1 cellular context compared by ENCODE assay signal in the genomic region with DNA sequence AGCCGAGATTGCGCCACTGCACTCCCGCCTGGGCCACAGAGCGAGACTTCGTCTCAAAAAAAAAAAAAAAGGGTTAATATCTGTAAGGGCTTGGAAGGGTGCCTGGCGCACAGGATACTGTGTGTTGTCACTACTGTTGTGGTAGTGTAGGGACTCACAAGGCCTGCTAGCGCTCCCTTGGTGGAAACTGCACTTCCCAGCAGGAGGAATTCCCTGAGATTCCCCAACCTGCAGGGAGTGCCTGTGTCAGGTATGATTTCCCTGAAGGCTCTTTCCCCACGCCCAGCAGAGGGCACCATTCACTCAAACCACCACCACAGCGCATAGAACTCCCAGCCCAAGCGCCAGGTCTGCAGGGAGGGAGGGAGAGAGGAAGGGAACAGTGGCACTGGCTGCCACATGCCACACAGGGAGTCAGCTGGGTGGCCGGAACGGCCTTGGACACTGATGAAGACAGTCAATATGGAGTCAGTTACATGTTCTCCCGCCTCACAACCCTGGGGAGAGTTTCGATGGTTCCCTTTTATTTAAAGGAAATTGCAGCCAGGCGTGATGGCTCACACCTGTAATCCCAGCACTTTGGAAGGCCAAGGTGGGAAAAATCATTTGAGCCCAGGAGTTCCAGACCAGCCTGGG.
TF ChIP-seq lines count a peak whose summit lies in the region.

No MANE protein-coding gene starts in this region.

TF ChIP-seq in HepG2, 621 proteins besides CTCF, POLR2A, EP300 and RAD21 (continued from another document and continues in another):
- TF ChIP-seq, protein P1, sequence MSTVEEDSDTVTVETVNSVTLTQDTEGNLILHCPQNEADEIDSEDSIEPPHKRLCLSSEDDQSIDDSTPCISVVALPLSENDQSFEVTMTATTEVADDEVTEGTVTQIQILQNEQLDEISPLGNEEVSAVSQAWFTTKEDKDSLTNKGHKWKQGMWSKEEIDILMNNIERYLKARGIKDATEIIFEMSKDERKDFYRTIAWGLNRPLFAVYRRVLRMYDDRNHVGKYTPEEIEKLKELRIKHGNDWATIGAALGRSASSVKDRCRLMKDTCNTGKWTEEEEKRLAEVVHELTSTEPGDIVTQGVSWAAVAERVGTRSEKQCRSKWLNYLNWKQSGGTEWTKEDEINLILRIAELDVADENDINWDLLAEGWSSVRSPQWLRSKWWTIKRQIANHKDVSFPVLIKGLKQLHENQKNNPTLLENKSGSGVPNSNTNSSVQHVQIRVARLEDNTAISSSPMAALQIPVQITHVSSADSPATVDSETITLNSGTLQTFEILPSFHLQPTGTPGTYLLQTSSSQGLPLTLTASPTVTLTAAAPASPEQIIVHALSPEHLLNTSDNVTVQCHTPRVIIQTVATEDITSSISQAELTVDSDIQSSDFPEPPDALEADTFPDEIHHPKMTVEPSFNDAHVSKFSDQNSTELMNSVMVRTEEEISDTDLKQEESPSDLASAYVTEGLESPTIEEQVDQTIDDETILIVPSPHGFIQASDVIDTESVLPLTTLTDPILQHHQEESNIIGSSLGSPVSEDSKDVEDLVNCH (CRISPR knock-in tag; IDR thresholded peaks at IDR 0.05) = 0 out of 2 replicates have a peak, but pooled peaks have one; percentile 15
- TF ChIP-seq ZNF12 (CRISPR knock-in tag; IDR thresholded peaks at IDR 0.05) = peak; percentile 18; the same call in 1 of the 2 replicates
- peak; percentile 72; the same call in 1 of the 2 replicates for TF ChIP-seq PPARG (CRISPR knock-in tag; conservative IDR thresholded peaks at IDR 0.05)
- peak; percentile 38; the same call in 1 of the 2 replicates for TF ChIP-seq PITX1 (CRISPR knock-in tag; IDR thresholded peaks at IDR 0.05)
- peak; percentile 91 for TF ChIP-seq TEAD3 (CRISPR knock-in tag; optimal IDR thresholded peaks at IDR 0.05; ENCODE audit: borderline replicate concordance)
- TF ChIP-seq, protein P2, sequence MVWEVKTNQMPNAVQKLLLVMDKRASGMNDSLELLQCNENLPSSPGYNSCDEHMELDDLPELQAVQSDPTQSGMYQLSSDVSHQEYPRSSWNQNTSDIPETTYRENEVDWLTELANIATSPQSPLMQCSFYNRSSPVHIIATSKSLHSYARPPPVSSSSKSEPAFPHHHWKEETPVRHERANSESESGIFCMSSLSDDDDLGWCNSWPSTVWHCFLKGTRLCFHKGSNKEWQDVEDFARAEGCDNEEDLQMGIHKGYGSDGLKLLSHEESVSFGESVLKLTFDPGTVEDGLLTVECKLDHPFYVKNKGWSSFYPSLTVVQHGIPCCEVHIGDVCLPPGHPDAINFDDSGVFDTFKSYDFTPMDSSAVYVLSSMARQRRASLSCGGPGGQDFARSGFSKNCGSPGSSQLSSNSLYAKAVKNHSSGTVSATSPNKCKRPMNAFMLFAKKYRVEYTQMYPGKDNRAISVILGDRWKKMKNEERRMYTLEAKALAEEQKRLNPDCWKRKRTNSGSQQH (CRISPR knock-in tag; IDR thresholded peaks at IDR 0.05; ENCODE audit: low read depth) = 0 out of 2 replicates have a peak, but pooled peaks have one; percentile 22
- peak; percentile 63 for TF ChIP-seq SAP130 (CRISPR knock-in tag; IDR thresholded peaks at IDR 0.05; ENCODE audit: low read depth)
- TF ChIP-seq, protein P3, sequence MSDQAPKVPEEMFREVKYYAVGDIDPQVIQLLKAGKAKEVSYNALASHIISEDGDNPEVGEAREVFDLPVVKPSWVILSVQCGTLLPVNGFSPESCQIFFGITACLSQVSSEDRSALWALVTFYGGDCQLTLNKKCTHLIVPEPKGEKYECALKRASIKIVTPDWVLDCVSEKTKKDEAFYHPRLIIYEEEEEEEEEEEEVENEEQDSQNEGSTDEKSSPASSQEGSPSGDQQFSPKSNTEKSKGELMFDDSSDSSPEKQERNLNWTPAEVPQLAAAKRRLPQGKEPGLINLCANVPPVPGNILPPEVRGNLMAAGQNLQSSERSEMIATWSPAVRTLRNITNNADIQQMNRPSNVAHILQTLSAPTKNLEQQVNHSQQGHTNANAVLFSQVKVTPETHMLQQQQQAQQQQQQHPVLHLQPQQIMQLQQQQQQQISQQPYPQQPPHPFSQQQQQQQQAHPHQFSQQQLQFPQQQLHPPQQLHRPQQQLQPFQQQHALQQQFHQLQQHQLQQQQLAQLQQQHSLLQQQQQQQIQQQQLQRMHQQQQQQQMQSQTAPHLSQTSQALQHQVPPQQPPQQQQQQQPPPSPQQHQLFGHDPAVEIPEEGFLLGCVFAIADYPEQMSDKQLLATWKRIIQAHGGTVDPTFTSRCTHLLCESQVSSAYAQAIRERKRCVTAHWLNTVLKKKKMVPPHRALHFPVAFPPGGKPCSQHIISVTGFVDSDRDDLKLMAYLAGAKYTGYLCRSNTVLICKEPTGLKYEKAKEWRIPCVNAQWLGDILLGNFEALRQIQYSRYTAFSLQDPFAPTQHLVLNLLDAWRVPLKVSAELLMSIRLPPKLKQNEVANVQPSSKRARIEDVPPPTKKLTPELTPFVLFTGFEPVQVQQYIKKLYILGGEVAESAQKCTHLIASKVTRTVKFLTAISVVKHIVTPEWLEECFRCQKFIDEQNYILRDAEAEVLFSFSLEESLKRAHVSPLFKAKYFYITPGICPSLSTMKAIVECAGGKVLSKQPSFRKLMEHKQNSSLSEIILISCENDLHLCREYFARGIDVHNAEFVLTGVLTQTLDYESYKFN (CRISPR knock-in tag; conservative IDR thresholded peaks at IDR 0.05) = peak; percentile 38; the same call in 1 of the 2 replicates
- TF ChIP-seq FOXA3 (CRISPR knock-in tag; IDR thresholded peaks at IDR 0.05) = peak; percentile 59
- peak; percentile 49; the same call in 1 of the 2 replicates for TF ChIP-seq ZNF292 (CRISPR knock-in tag; IDR thresholded peaks at IDR 0.05; ENCODE audit: borderline replicate concordance, low read depth)
- TF ChIP-seq ZNF329 (CRISPR knock-in tag; IDR thresholded peaks at IDR 0.05; ENCODE audit: low read depth) = peak; percentile 76; the same call in 1 of the 2 replicates
- no peak for TF ChIP-seq REXO4 (CRISPR knock-in tag; IDR thresholded peaks at IDR 0.05; ENCODE audit: borderline replicate concordance)
- TF ChIP-seq ZNF781 (CRISPR knock-in tag; IDR thresholded peaks at IDR 0.05; ENCODE audit: borderline replicate concordance, not compliant biosample characterization) = no peak
- peak; percentile 73 for TF ChIP-seq RXRA (CRISPR knock-in tag; IDR thresholded peaks at IDR 0.05)
- TF ChIP-seq, protein P4, sequence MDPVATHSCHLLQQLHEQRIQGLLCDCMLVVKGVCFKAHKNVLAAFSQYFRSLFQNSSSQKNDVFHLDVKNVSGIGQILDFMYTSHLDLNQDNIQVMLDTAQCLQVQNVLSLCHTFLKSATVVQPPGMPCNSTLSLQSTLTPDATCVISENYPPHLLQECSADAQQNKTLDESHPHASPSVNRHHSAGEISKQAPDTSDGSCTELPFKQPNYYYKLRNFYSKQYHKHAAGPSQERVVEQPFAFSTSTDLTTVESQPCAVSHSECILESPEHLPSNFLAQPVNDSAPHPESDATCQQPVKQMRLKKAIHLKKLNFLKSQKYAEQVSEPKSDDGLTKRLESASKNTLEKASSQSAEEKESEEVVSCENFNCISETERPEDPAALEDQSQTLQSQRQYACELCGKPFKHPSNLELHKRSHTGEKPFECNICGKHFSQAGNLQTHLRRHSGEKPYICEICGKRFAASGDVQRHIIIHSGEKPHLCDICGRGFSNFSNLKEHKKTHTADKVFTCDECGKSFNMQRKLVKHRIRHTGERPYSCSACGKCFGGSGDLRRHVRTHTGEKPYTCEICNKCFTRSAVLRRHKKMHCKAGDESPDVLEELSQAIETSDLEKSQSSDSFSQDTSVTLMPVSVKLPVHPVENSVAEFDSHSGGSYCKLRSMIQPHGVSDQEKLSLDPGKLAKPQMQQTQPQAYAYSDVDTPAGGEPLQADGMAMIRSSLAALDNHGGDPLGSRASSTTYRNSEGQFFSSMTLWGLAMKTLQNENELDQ (CRISPR knock-in tag; IDR thresholded peaks at IDR 0.05; ENCODE audit: borderline replicate concordance) = no peak
- TF ChIP-seq KAT2B (IDR thresholded peaks at IDR 0.05; ENCODE audit: borderline replicate concordance, low read depth, low read length) = no peak
- TF ChIP-seq, protein P5, sequence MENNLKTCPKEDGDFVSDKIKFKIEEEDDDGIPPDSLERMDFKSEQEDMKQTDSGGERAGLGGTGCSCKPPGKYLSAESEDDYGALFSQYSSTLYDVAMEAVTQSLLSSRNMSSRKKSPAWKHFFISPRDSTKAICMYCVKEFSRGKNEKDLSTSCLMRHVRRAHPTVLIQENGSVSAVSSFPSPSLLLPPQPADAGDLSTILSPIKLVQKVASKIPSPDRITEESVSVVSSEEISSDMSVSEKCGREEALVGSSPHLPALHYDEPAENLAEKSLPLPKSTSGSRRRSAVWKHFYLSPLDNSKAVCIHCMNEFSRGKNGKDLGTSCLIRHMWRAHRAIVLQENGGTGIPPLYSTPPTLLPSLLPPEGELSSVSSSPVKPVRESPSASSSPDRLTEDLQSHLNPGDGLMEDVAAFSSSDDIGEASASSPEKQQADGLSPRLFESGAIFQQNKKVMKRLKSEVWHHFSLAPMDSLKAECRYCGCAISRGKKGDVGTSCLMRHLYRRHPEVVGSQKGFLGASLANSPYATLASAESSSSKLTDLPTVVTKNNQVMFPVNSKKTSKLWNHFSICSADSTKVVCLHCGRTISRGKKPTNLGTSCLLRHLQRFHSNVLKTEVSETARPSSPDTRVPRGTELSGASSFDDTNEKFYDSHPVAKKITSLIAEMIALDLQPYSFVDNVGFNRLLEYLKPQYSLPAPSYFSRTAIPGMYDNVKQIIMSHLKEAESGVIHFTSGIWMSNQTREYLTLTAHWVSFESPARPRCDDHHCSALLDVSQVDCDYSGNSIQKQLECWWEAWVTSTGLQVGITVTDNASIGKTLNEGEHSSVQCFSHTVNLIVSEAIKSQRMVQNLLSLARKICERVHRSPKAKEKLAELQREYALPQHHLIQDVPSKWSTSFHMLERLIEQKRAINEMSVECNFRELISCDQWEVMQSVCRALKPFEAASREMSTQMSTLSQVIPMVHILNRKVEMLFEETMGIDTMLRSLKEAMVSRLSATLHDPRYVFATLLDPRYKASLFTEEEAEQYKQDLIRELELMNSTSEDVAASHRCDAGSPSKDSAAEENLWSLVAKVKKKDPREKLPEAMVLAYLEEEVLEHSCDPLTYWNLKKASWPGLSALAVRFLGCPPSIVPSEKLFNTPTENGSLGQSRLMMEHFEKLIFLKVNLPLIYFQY (CRISPR knock-in tag; IDR thresholded peaks at IDR 0.05; ENCODE audit: borderline replicate concordance) = 0 out of 2 replicates have a peak, but pooled peaks have one; percentile 34
- TF ChIP-seq ZNF543 (CRISPR knock-in tag; IDR thresholded peaks at IDR 0.05) = no peak
- TF ChIP-seq, protein P6, sequence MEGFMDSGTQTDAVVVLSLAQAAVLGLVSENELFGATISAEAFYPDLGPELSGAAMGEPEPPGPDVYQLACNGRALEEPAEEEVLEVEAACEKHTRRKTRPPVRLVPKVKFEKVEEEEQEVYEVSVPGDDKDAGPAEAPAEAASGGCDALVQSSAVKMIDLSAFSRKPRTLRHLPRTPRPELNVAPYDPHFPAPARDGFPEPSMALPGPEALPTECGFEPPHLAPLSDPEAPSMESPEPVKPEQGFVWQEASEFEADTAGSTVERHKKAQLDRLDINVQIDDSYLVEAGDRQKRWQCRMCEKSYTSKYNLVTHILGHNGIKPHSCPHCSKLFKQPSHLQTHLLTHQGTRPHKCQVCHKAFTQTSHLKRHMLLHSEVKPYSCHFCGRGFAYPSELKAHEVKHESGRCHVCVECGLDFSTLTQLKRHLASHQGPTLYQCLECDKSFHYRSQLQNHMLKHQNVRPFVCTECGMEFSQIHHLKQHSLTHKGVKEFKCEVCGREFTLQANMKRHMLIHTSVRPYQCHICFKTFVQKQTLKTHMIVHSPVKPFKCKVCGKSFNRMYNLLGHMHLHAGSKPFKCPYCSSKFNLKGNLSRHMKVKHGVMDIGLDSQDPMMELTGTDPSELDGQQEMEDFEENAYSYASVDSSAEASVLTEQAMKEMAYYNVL (CRISPR knock-in tag; IDR thresholded peaks at IDR 0.05; ENCODE audit: borderline replicate concordance) = 0 out of 2 replicates have a peak, but pooled peaks have one; percentile 22
- no peak for TF ChIP-seq TBX3 (IDR thresholded peaks at IDR 0.05; ENCODE audit: borderline replicate concordance)
- TF ChIP-seq, protein P7, sequence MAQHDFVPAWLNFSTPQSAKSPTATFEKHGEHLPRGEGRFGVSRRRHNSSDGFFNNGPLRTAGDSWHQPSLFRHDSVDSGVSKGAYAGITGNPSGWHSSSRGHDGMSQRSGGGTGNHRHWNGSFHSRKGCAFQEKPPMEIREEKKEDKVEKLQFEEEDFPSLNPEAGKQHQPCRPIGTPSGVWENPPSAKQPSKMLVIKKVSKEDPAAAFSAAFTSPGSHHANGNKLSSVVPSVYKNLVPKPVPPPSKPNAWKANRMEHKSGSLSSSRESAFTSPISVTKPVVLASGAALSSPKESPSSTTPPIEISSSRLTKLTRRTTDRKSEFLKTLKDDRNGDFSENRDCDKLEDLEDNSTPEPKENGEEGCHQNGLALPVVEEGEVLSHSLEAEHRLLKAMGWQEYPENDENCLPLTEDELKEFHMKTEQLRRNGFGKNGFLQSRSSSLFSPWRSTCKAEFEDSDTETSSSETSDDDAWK (CRISPR knock-in tag; IDR thresholded peaks at IDR 0.05) = no peak
- TF ChIP-seq ZNF788 (CRISPR knock-in tag; IDR thresholded peaks at IDR 0.05; ENCODE audit: borderline replicate concordance) = peak; percentile 80; the same call in 1 of the 2 replicates
- 0 out of 2 replicates have a peak, but pooled peaks have one; percentile 27 for TF ChIP-seq RNF2 (conservative IDR thresholded peaks at IDR 0.05; ENCODE audit: low read depth)
- TF ChIP-seq HDAC2 (CRISPR knock-in tag; IDR thresholded peaks at IDR 0.05) = peak; percentile 53
- TF ChIP-seq, protein P8, sequence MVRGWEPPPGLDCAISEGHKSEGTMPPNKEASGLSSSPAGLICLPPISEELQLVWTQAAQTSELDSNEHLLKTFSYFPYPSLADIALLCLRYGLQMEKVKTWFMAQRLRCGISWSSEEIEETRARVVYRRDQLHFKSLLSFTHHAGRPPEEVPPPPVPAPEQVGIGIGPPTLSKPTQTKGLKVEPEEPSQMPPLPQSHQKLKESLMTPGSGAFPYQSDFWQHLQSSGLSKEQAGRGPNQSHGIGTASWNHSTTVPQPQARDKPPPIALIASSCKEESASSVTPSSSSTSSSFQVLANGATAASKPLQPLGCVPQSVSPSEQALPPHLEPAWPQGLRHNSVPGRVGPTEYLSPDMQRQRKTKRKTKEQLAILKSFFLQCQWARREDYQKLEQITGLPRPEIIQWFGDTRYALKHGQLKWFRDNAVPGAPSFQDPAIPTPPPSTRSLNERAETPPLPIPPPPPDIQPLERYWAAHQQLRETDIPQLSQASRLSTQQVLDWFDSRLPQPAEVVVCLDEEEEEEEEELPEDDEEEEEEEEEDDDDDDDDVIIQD (CRISPR knock-in tag; IDR thresholded peaks at IDR 0.05; ENCODE audit: low read depth) = peak; percentile 64
- TF ChIP-seq, protein P9, sequence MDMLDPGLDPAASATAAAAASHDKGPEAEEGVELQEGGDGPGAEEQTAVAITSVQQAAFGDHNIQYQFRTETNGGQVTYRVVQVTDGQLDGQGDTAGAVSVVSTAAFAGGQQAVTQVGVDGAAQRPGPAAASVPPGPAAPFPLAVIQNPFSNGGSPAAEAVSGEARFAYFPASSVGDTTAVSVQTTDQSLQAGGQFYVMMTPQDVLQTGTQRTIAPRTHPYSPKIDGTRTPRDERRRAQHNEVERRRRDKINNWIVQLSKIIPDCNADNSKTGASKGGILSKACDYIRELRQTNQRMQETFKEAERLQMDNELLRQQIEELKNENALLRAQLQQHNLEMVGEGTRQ (IDR thresholded peaks at IDR 0.05; ENCODE audit: low read depth, low read length) = no peak
- TF ChIP-seq, protein P9 (CRISPR knock-in tag; IDR thresholded peaks at IDR 0.05; ENCODE audit: borderline replicate concordance) = no peak
- no peak; the same call in 1 of the 2 replicates for TF ChIP-seq HOXA9 (CRISPR knock-in tag; IDR thresholded peaks at IDR 0.05; ENCODE audit: borderline replicate concordance)
